In genomic region chr6:148854086-148854485, GRCh38 we compare ENCODE assay signal across 18 cellular contexts.
A peak's percentile ranks its signal among the peaks of the same experiment; 100 is the strongest.
DNase-seq lines count a peak whose midpoint lies in the region; ATAC-seq and TF ChIP-seq lines count a peak whose summit lies in the region.
"Had no signal": no experiment of that assay in that cellular context is flagged by ENCODE, and none has a peak within 500 bp of the region (broad histone marks: within the 10 kb centered on the region; RNA-seq: fewer than 3 reads in every experiment).

No MANE protein-coding gene starts in this region.

- H3K4me3 ChIP-seq in mesendoderm (ENCODE audit: low read length) = no peak overlapping the region
- H3K4me3 ChIP-seq: BLaER1 treated with 17β-estradiol and CSF1 and Interleukin-3, amounts not matched to agents 10 nM and 100 nM; left lung had no signal

- no peak overlapping the region for H2BK120ac ChIP-seq in mesendoderm (ENCODE audit: low read depth, low read length)

- peaks cover 9% of the 10 kb centered on the region for H3K4me1 ChIP-seq in mesendoderm (ENCODE audit: control insufficient read depth, low read depth, low read length)
- H3K4me1 ChIP-seq: left lung had no signal

- no peak overlapping the region for H3K27ac ChIP-seq in mesendoderm (ENCODE audit: low read depth, low read length)
- H3K27ac ChIP-seq: BLaER1 treated with 17β-estradiol and CSF1 and Interleukin-3, amounts not matched to agents 10 nM and 100 nM; left lung had no signal

- no peak overlapping the region for H3K18ac ChIP-seq in mesendoderm (ENCODE audit: low read length)

- no peak overlapping the region for H3K4me2 ChIP-seq in mesendoderm (ENCODE audit: low read length)
- H3K4me2 ChIP-seq: BLaER1 treated with 17β-estradiol and CSF1 and Interleukin-3, amounts not matched to agents 10 nM and 100 nM had no signal

- DNase-seq in HPDE6-E6E7 (ENCODE audit: extremely low spot score) (peak; percentile 54), NCI-H345 treated with DMSO at 0.1 percent for 48 hours (lab: John Stamatoyannopoulos, UW; ENCODE audit: unreplicated experiment) (peak; percentile 19), WTC11 (ENCODE audit: low spot score) (no peak), mesendoderm (no peak), T-helper 1 cell (no peak), Ammon's horn (ENCODE audit: low spot score) (no peak), endothelial cell (ENCODE audit: low spot score) (no peak), NCI-H1092 treated with DMSO at 0.1 percent for 48 hours (lab: John Stamatoyannopoulos, UW) (no peak)
- DNase-seq: erythroblast; hippocampal formation; left lung; NCI-H446 treated with DMSO at 0.1 percent for 48 hours; right cardiac atrium; Right ventricle myocardium superior; stimulated activated naive CD8-positive, alpha-beta T cell treated with anti-CD3 and anti-CD28 coated beads, Interleukin-15, amount 100 ng/mL, for 72 hours had no signal

- WGBS in mesendoderm (ENCODE audit: extremely low coverage, insufficient coverage, low lambda C conversion rate) = no CpG with 5 or more reads among the region's 5 CpGs

- no peaks in the 10 kb centered on the region for H3K27me3 ChIP-seq in mesendoderm (ENCODE audit: insufficient read depth, low read length, poor library complexity)
- H3K27me3 ChIP-seq: BLaER1 treated with 17β-estradiol and CSF1 and Interleukin-3, amounts not matched to agents 10 nM and 100 nM; left lung had no signal

- H3K36me3 Mint-ChIP-seq in WTC11 (peaks cover 11% of the 10 kb centered on the region), endothelial cell (ENCODE audit: low read depth, unreplicated experiment) (no peaks in the 10 kb centered on the region)
- H3K36me3 Mint-ChIP-seq: activated naive CD4-positive, alpha-beta T cell treated with anti-CD3 and anti-CD28 coated beads, Interleukin-2, amount 50 U/mL, for 24 hours; natural killer cell treated with Interleukin-12 subunit alpha and Interleukin-12 subunit beta and Interleukin-15 and Interleukin-18, amount 100 ng/mL, for 72 hours had no signal

- no peaks in the 10 kb centered on the region for H3K27me3 Mint-ChIP-seq in WTC11 (ENCODE audit: low read depth)
- peaks cover 2% of the 10 kb centered on the region for H3K27me3 Mint-ChIP-seq in endothelial cell (ENCODE audit: unreplicated experiment)
- H3K27me3 Mint-ChIP-seq: natural killer cell treated with Interleukin-12 subunit alpha and Interleukin-12 subunit beta and Interleukin-15 and Interleukin-18, amount 100 ng/mL, for 72 hours; stimulated activated naive CD8-positive, alpha-beta T cell treated with anti-CD3 and anti-CD28 coated beads, Interleukin-15, amount 100 ng/mL, for 72 hours had no signal

- H3K36me3 ChIP-seq in mesendoderm (ENCODE audit: control insufficient read depth, insufficient read depth, low read length) = no peaks in the 10 kb centered on the region
- H3K36me3 ChIP-seq: left lung had no signal

- H3K9me3 Mint-ChIP-seq in WTC11 (peaks cover 5% of the 10 kb centered on the region; the same call in 1 of the 2 replicates), endothelial cell (ENCODE audit: unreplicated experiment) (no peaks in the 10 kb centered on the region)
- H3K9me3 Mint-ChIP-seq: activated naive CD4-positive, alpha-beta T cell treated with anti-CD3 and anti-CD28 coated beads, Interleukin-2, amount 50 U/mL, for 24 hours; natural killer cell treated with Interleukin-12 subunit alpha and Interleukin-12 subunit beta and Interleukin-15 and Interleukin-18, amount 100 ng/mL, for 72 hours; stimulated activated naive CD8-positive, alpha-beta T cell treated with anti-CD3 and anti-CD28 coated beads, Interleukin-15, amount 100 ng/mL, for 72 hours had no signal

- peak overlapping the region; percentile 62 for H3K4ac ChIP-seq in mesendoderm (ENCODE audit: low read depth, low read length)

- no peak overlapping the region for H2BK5ac ChIP-seq in mesendoderm (ENCODE audit: low read length)

- peaks cover 64% of the 10 kb centered on the region for H3K4me1 Mint-ChIP-seq in WTC11
- H3K4me1 Mint-ChIP-seq in endothelial cell (ENCODE audit: unreplicated experiment) = peaks cover 13% of the 10 kb centered on the region
- H3K4me1 Mint-ChIP-seq: activated naive CD4-positive, alpha-beta T cell treated with anti-CD3 and anti-CD28 coated beads, Interleukin-2, amount 50 U/mL, for 24 hours had no signal

- H2BK15ac ChIP-seq in mesendoderm (replicated peaks; ENCODE audit: low read depth) = no peak overlapping the region

- POLR2A ChIA-PET in WTC11 (lab: Charles Lee) = no interaction called here

- no peak overlapping the region for H4K8ac ChIP-seq in mesendoderm (ENCODE audit: low read depth, low read length)

- H2AK5ac ChIP-seq in mesendoderm (ENCODE audit: low read length) = peak overlapping the region; percentile 68

- H3K79me1 ChIP-seq in mesendoderm (ENCODE audit: low read length) = peaks cover 12% of the 10 kb centered on the region

- CTCF ChIA-PET in WTC11 (lab: Charles Lee) = no interaction called here

- no peak overlapping the region for H3K56ac ChIP-seq in mesendoderm (ENCODE audit: low read length)

- H3K23ac ChIP-seq in mesendoderm (ENCODE audit: low read length) = no peak overlapping the region

- H3K4me3 Mint-ChIP-seq in WTC11 (peak overlapping the region; percentile 1; the same call in 1 of the 2 replicates), endothelial cell (ENCODE audit: unreplicated experiment) (no peak overlapping the region)
- H3K4me3 Mint-ChIP-seq: activated naive CD4-positive, alpha-beta T cell treated with anti-CD3 and anti-CD28 coated beads, Interleukin-2, amount 50 U/mL, for 24 hours; natural killer cell treated with Interleukin-12 subunit alpha and Interleukin-12 subunit beta and Interleukin-15 and Interleukin-18, amount 100 ng/mL, for 72 hours; stimulated activated naive CD8-positive, alpha-beta T cell treated with anti-CD3 and anti-CD28 coated beads, Interleukin-15, amount 100 ng/mL, for 72 hours had no signal

- peaks cover 14% of the 10 kb centered on the region for H3K79me2 ChIP-seq in mesendoderm (ENCODE audit: control insufficient read depth, insufficient read depth, low read length)

- ATAC-seq in WTC11 = no peak
- ATAC-seq: left lung; natural killer cell treated with Interleukin-12 subunit alpha and Interleukin-12 subunit beta and Interleukin-15 and Interleukin-18, amount 100 ng/mL, for 72 hours; right cardiac atrium; stimulated activated naive CD8-positive, alpha-beta T cell treated with anti-CD3 and anti-CD28 coated beads, Interleukin-15, amount 100 ng/mL, for 72 hours had no signal

- H3K27ac Mint-ChIP-seq in WTC11 (peak overlapping the region; percentile 48), endothelial cell (ENCODE audit: unreplicated experiment) (no peak overlapping the region)
- H3K27ac Mint-ChIP-seq: activated naive CD4-positive, alpha-beta T cell treated with anti-CD3 and anti-CD28 coated beads, Interleukin-2, amount 50 U/mL, for 24 hours; stimulated activated naive CD8-positive, alpha-beta T cell treated with anti-CD3 and anti-CD28 coated beads, Interleukin-15, amount 100 ng/mL, for 72 hours had no signal

- no peak overlapping the region for H4K5ac ChIP-seq in mesendoderm (ENCODE audit: low read length)

- no peak for TF ChIP-seq CTCF in WTC11 (IDR thresholded peaks at IDR 0.05)
- no peak for TF ChIP-seq CTCF in endothelial cell (IDR thresholded peaks at IDR 0.05; ENCODE audit: unreplicated experiment)

- no peak overlapping the region for H3K9ac ChIP-seq in mesendoderm (ENCODE audit: low read length)
- H3K9ac ChIP-seq: BLaER1 treated with 17β-estradiol and CSF1 and Interleukin-3, amounts not matched to agents 10 nM and 100 nM had no signal

TF ChIP-seq in WTC11, 78 proteins besides CTCF, POLR2A, EP300 and RAD21 (continues in another document):
- no peak for TF ChIP-seq OVOL2 (CRISPR knock-in tag; IDR thresholded peaks at IDR 0.05; ENCODE audit: borderline replicate concordance)
- no peak for TF ChIP-seq ZNF423 (CRISPR knock-in tag; IDR thresholded peaks at IDR 0.05)
- no peak for TF ChIP-seq E2F4 (CRISPR knock-in tag; IDR thresholded peaks at IDR 0.05; ENCODE audit: borderline replicate concordance, low read depth)
- TF ChIP-seq ZNF425 (CRISPR knock-in tag; conservative IDR thresholded peaks at IDR 0.05) = no peak
- TF ChIP-seq GRHL2 (CRISPR knock-in tag; IDR thresholded peaks at IDR 0.05; ENCODE audit: insufficient replicate concordance, severe bottlenecking) = no peak
- no peak for TF ChIP-seq GABPB1 (CRISPR knock-in tag; IDR thresholded peaks at IDR 0.05)

Comparison
In these comparisons a context has a peak if more than half of its experiments do, and no peak if none do; other contexts are left out.
1. DNase-seq: peak in HPDE6-E6E7 (single experiment) and NCI-H345 treated with DMSO at 0.1 percent for 48 hours (single experiment); none in WTC11 (single experiment), mesendoderm (single experiment), T-helper 1 cell (0 of 5), Ammon's horn (single experiment), endothelial cell (single experiment) and NCI-H1092 treated with DMSO at 0.1 percent for 48 hours (single experiment).